8 cellular contexts compared by ENCODE assay signal in genomic region chr10:125064681-125065492, GRCh38.
DNase-seq lines count a peak whose midpoint lies in the region; ATAC-seq, FAIRE-seq and TF ChIP-seq lines count a peak whose summit lies in the region.

No MANE protein-coding gene starts in this region.

- DNase-seq in OCI-LY7 (ENCODE audit: low spot score) (peak; percentile 90), H1 (ENCODE audit: low read depth in 1 of 2, low spot score in 2 of 2) (no peak), prostate gland (ENCODE audit: low spot score) (peak; percentile 79), NCI-H524 (lab: John Stamatoyannopoulos, UW) (no peak), NCI-H446 treated with DMSO at 0.1 percent for 48 hours (lab: John Stamatoyannopoulos, UW) (no peak)

- no peak for TF ChIP-seq EP300 in H1 (IDR thresholded peaks at IDR 0.05; ENCODE audit: borderline replicate concordance in 1 of 2, low read depth in 2 of 2, low read length in 2 of 2)

- peaks cover 21% of the 10 kb centered on the region for H3K36me3 ChIP-seq in BLaER1
- H3K36me3 ChIP-seq in OCI-LY7 (ENCODE audit: insufficient read depth, low read length) = no peaks in the 10 kb centered on the region
- peaks cover 0 to 35% (median 4%) of the 10 kb centered on the region in 4 experiments; a peak in 3 of 8 replicates for H3K36me3 ChIP-seq in H1 (ENCODE audit: control insufficient read depth in 2 of 4, insufficient read depth in 4 of 4, low read length in 3 of 4)
- H3K36me3 ChIP-seq in prostate gland = no peaks in the 10 kb centered on the region

- intact Hi-C loops in OCI-LY7 (cut with micrococcal nuclease; ENCODE audit: unreplicated experiment) (loop anchor here (1.0 to 10.0 kb wide), 3 partner anchors 149 to 660 kb away; no protein-coding TSS in a partner anchor), prostate gland (cut with DNase I) (loop anchor here (5.0 kb wide), 2 partner anchors 92 to 148 kb away; no protein-coding TSS in a partner anchor)

- peak overlapping the region; percentile 92 for H3K4me2 ChIP-seq in BLaER1
- peak overlapping the region; percentile 76 for H3K4me2 ChIP-seq in OCI-LY7 (ENCODE audit: low read length)
- H3K4me2 ChIP-seq in H1 (ENCODE audit: insufficient read depth in 1 of 2, low read depth in 2 of 2, low read length in 2 of 2) = peak overlapping the region in 1 of 2 experiments; percentile 29; a peak in 2 of 4 replicates

- 90% methylated on average over 8 of the region's 8 CpGs; no CpG with 5 or more reads in 1 of the 2 experiments for WGBS in H1 (ENCODE audit: extremely low coverage in 1 of 2, insufficient coverage in 1 of 2, insufficient read length in 1 of 2, insufficient replicate concordance in 2 of 2, low coverage in 1 of 2, low lambda C conversion rate in 2 of 2, missing lambda C conversion rate in 1 of 2), 2 experiments
- 21% methylated on average over 8 of the region's 8 CpGs for WGBS in prostate gland

- H3K9me3 ChIP-seq in BLaER1 = no peaks in the 10 kb centered on the region
- H3K9me3 ChIP-seq in OCI-LY7 (ENCODE audit: low read length) = no peaks in the 10 kb centered on the region
- H3K9me3 ChIP-seq in H1 (ENCODE audit: insufficient read depth in 2 of 2, low read depth in 1 of 2, low read length in 1 of 2) = no peaks in the 10 kb centered on the region
- H3K9me3 ChIP-seq in prostate gland = no peaks in the 10 kb centered on the region

- no peaks in the 10 kb centered on the region for H3K9me2 ChIP-seq in OCI-LY7 (ENCODE audit: insufficient read depth, low read length)

- H2BK120ac ChIP-seq in H1 (replicated peaks; ENCODE audit: low read depth, low read length) = no peak overlapping the region

- ATAC-seq in GM18870 (IDR thresholded peaks at IDR 0.05; ENCODE audit: unreplicated experiment) = peak; percentile 99
- ATAC-seq in HG03064 (IDR thresholded peaks at IDR 0.05; ENCODE audit: low read depth, unreplicated experiment) = peak; percentile 95

- no peak overlapping the region for H3K18ac ChIP-seq in H1 (ENCODE audit: extremely low read depth, low read length)

- TF ChIP-seq POLR2A in H1 (IDR thresholded peaks at IDR 0.05; ENCODE audit: control extremely low read depth in 1 of 2, low read depth in 2 of 2, low read length in 2 of 2) = no peak
- no peak for TF ChIP-seq POLR2A in prostate gland (IDR thresholded peaks at IDR 0.05)

- no peak overlapping the region for H3K14ac ChIP-seq in H1 (ENCODE audit: insufficient read length)

- H4K91ac ChIP-seq in H1 (replicated peaks; ENCODE audit: insufficient read length, low read length) = no peak overlapping the region

- BruUV-seq in OCI-LY7 (replicated peaks; lab: Mats Ljungman, UMichigan) = no TSS peak

- TF ChIP-seq CTCF in OCI-LY7 (conservative IDR thresholded peaks at IDR 0.05; ENCODE audit: low read length) (no peak), H1 (IDR thresholded peaks at IDR 0.05; ENCODE audit: control extremely low read depth in 1 of 3, insufficient read depth in 1 of 3, low read depth in 1 of 3, low read length in 3 of 3) (no peak), prostate gland (IDR thresholded peaks at IDR 0.05) (no peak)

- H3K9ac ChIP-seq in BLaER1 (peak overlapping the region; percentile 59), H1 (replicated peaks in 1 of 4; ENCODE audit: extremely low read depth in 1 of 4, low read depth in 3 of 4, low read length in 3 of 4) (no peak overlapping the region; a peak in 2 of 7 replicates)

- H4K5ac ChIP-seq in H1 (ENCODE audit: insufficient read length, low read depth, low read length) = no peak overlapping the region

- no peaks in the 10 kb centered on the region for H3K79me2 ChIP-seq in OCI-LY7 (ENCODE audit: insufficient read depth, low read depth, low read length)
- H3K79me2 ChIP-seq in H1 (ENCODE audit: control insufficient read depth in 1 of 2, insufficient read depth in 2 of 2, low read length in 2 of 2) = peaks cover 7 to 100% of the 10 kb centered on the region in 2 experiments

- H2BK20ac ChIP-seq in H1 (ENCODE audit: low read length) = no peak overlapping the region

- H3K4me1 ChIP-seq in BLaER1 = peaks cover 100% of the 10 kb centered on the region
- peaks cover 65% of the 10 kb centered on the region for H3K4me1 ChIP-seq in OCI-LY7 (ENCODE audit: insufficient read depth, low read length, poor library complexity, severe bottlenecking)
- peaks cover 0 to 41% (median 8%) of the 10 kb centered on the region in 4 experiments; a peak in 6 of 7 replicates for H3K4me1 ChIP-seq in H1 (replicated peaks in 1 of 4; ENCODE audit: control insufficient read depth in 3 of 4, insufficient read depth in 4 of 4, low read length in 3 of 4)
- peaks cover 53% of the 10 kb centered on the region for H3K4me1 ChIP-seq in prostate gland (replicated peaks)

- H2BK5ac ChIP-seq in H1 (ENCODE audit: low read depth, low read length) = no peak overlapping the region

- no peak for TF ChIP-seq RAD21 in H1 (IDR thresholded peaks at IDR 0.05 in 1 of 2, conservative IDR thresholded peaks at IDR 0.05 in 1 of 2; ENCODE audit: low read depth in 2 of 2, low read length in 2 of 2)

- no peaks in the 10 kb centered on the region for H3K23me2 ChIP-seq in H1 (ENCODE audit: low read depth, low read length)

- H2BK15ac ChIP-seq in H1 (ENCODE audit: low read length) = no peak overlapping the region

- H2BK12ac ChIP-seq in H1 (ENCODE audit: low read depth, low read length) = no peak overlapping the region

- FAIRE-seq in H1 (lab: Jason Lieb, UNC) = no peak

- peaks cover 100% of the 10 kb centered on the region for H4K20me1 ChIP-seq in BLaER1
- no peaks in the 10 kb centered on the region for H4K20me1 ChIP-seq in OCI-LY7 (ENCODE audit: insufficient read depth, low read length)
- H4K20me1 ChIP-seq in H1 (replicated peaks in 1 of 2; ENCODE audit: control insufficient read depth in 1 of 2, insufficient read depth in 2 of 2, low read length in 2 of 2) = peaks cover 62 to 73% of the 10 kb centered on the region in 2 experiments

- H3K27me3 ChIP-seq in BLaER1 = no peaks in the 10 kb centered on the region
- no peaks in the 10 kb centered on the region for H3K27me3 ChIP-seq in H1 (replicated peaks in 1 of 4; ENCODE audit: control insufficient read depth in 3 of 4, extremely low read depth in 1 of 4, insufficient read depth in 3 of 4, low read length in 3 of 4)
- H3K27me3 ChIP-seq in prostate gland (replicated peaks; ENCODE audit: insufficient read depth) = no peaks in the 10 kb centered on the region

- H2AK5ac ChIP-seq in H1 (ENCODE audit: low read depth, low read length) = no peak overlapping the region

- no peak overlapping the region for H3K56ac ChIP-seq in H1 (replicated peaks; ENCODE audit: insufficient read length, low read depth, low read length)

- CTCF ChIA-PET in OCI-LY7 (lab: Charles Lee; ENCODE audit: unreplicated experiment) (interaction anchor here (0.5 kb wide), 1 partner anchor 76 kb away, joined by 3 read pairs; no protein-coding TSS in a partner anchor), H1 (lab: Charles Lee; ENCODE audit: partially characterized antibody) (interaction anchor here (0.6 to 10.1 kb wide), 11 partner anchors 9 to 717 kb away, joined by 3 to 110 read pairs (median 4); no protein-coding TSS in a partner anchor)

- H3K4ac ChIP-seq in H1 (replicated peaks; ENCODE audit: insufficient read length, low read depth, low read length) = no peak overlapping the region

- H3K4me3 ChIP-seq in BLaER1 = peak overlapping the region; percentile 51
- peak overlapping the region; percentile 45 for H3K4me3 ChIP-seq in OCI-LY7 (ENCODE audit: low read depth, low read length, poor library complexity, severe bottlenecking)
- H3K4me3 ChIP-seq in H1 (ENCODE audit: extremely low read depth in 1 of 4, insufficient read depth in 2 of 4, low read depth in 3 of 4, low read length in 4 of 4) = no peak overlapping the region
- no peak overlapping the region for H3K4me3 ChIP-seq in prostate gland

- no peak overlapping the region for H3K23ac ChIP-seq in H1 (ENCODE audit: insufficient read length)

- H2AFZ ChIP-seq in OCI-LY7 (ENCODE audit: low read length) = peak overlapping the region; percentile 2; the same call in 1 of the 2 replicates
- no peak overlapping the region for H2AFZ ChIP-seq in H1 (ENCODE audit: low read length)

- H3K27ac ChIP-seq in BLaER1 = peak overlapping the region; percentile 82
- peak overlapping the region; percentile 71 for H3K27ac ChIP-seq in OCI-LY7 (ENCODE audit: low read depth, low read length, poor library complexity, severe bottlenecking)
- H3K27ac ChIP-seq in H1 (ENCODE audit: low read depth, low read length) = no peak overlapping the region; the same call in 1 of the 2 replicates
- peak overlapping the region; percentile 90 to 91 for H3K27ac ChIP-seq in prostate gland

- peaks cover 18% of the 10 kb centered on the region for H3K79me1 ChIP-seq in H1 (ENCODE audit: low read depth, low read length)

- POLR2A ChIA-PET in OCI-LY7 (lab: Charles Lee) (interaction anchor here (1.1 kb wide), 1 partner anchor 20 kb away, joined by 4 read pairs; no protein-coding TSS in a partner anchor), H1 (lab: Charles Lee; ENCODE audit: partially characterized antibody) (interaction anchor here (1.1 to 2.0 kb wide), 3 partner anchors 9 to 27 kb away, joined by 3 to 7 read pairs (median 6); no protein-coding TSS in a partner anchor)

- H4K8ac ChIP-seq in H1 (ENCODE audit: extremely low read depth, insufficient read depth, low read length) = no peak overlapping the region

TF ChIP-seq in H1, 55 proteins besides CTCF, POLR2A, EP300 and RAD21:
- no peak for TF ChIP-seq ATF3 (IDR thresholded peaks at IDR 0.05; ENCODE audit: insufficient read depth, low read depth, low read length)
- peak; percentile 28; the same call in 1 of the 2 replicates for TF ChIP-seq SP1 (IDR thresholded peaks at IDR 0.05; ENCODE audit: low read depth, low read length)

Comparison
In these comparisons a context has a peak if more than half of its experiments do, and no peak if none do; other contexts are left out.
1. H3K4me3 ChIP-seq: peak in BLaER1 (single experiment) and OCI-LY7 (single experiment); none in H1 (0 of 4) and prostate gland (0 of 2).
2. DNase-seq: peak in OCI-LY7 (single experiment) and prostate gland (single experiment); none in H1 (0 of 2), NCI-H524 (0 of 2) and NCI-H446 treated with DMSO at 0.1 percent for 48 hours (single experiment).